Comparison of ENCODE assay signal across 16 cellular contexts in the genomic region with DNA sequence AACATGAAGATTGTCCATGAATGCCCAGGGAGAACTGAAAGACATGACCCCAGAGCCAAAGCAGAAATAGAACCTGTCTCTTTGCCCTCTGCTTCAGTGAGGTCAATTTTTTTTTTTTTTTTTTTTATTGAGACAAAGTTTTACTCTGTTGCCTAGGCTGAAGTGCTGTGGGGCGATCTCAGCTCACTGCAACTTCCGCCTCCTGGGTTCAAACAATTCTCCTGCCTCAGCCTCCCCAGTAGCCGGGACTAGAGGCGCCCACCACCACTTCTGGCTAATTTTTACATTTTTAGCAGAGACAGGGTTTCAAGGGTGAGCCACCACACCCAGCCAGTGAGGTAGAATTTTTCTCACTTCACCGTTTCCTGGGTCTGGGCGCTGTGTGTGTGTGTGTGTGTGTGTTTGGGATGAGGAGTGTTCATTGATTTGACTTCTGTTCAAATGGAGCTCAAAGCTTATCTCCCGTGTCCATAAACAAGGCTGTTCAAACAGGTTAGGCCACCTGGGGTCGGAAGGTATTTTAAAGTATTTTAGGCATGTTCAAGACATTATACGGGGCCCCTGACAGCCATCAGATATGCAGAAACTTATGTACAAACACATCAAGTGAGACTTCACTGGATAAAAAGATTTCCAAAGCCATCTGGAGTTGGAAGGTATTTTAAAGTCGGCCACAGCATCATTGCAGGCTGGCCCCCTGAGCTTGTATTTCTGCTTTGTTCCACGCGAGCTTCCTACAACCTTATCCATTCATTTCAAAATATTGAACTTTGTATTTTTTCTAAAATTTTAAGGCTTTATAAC.
DNase-seq lines count a peak whose midpoint lies in the region; ATAC-seq and TF ChIP-seq lines count a peak whose summit lies in the region.
"Had no signal": no experiment of that assay in that cellular context is flagged by ENCODE, and none has a peak within 500 bp of the region (broad histone marks: within the 10 kb centered on the region; RNA-seq: fewer than 3 reads in every experiment).

No MANE protein-coding gene starts in this region.

- no peak for TF ChIP-seq POLR2A in heart left ventricle (IDR thresholded peaks at IDR 0.05)

- H3K9me3 ChIP-seq in CD4-positive, CD25-positive, alpha-beta regulatory T cell (ENCODE audit: control insufficient read depth in 2 of 2, low read length in 2 of 2): no peaks in the 10 kb centered on the region
- H3K9me3 ChIP-seq in heart left ventricle: no peaks in the 10 kb centered on the region
- H3K9me3 ChIP-seq: left lung, thyroid gland had no signal

- H3K36me3 ChIP-seq in CD4-positive, CD25-positive, alpha-beta regulatory T cell (ENCODE audit: control insufficient read depth, insufficient read depth, low read length): no peaks in the 10 kb centered on the region
- H3K36me3 ChIP-seq in heart left ventricle: no peaks in the 10 kb centered on the region
- H3K36me3 ChIP-seq: left lung, thyroid gland had no signal

- peaks cover 0 to under 1% (median 0%) of the 10 kb centered on the region in 7 donors for H3K9me3 Mint-ChIP-seq in CD4-positive, CD25-positive, alpha-beta regulatory T cell
- no peaks in the 10 kb centered on the region for H3K9me3 Mint-ChIP-seq in activated T-helper 1 cell treated with anti-CD3 and anti-CD28 coated beads, Interleukin-12 subunit alpha, Interleukin-12 subunit beta, Interleukin-2, Interleukin-4 antibody, amounts not matched to agents 30 ng/mL and 10 ng/mL and 1 ng/mL, durations not matched to agents 14 hours and 24 hours and 36 hours

- no peaks in the 10 kb centered on the region for H3K27me3 ChIP-seq in CD4-positive, CD25-positive, alpha-beta regulatory T cell (ENCODE audit: control insufficient read depth, insufficient read depth, low read length)
- H3K27me3 ChIP-seq in heart left ventricle: no peaks in the 10 kb centered on the region
- H3K27me3 ChIP-seq: left lung, thyroid gland had no signal

- H3K4me1 ChIP-seq in CD4-positive, CD25-positive, alpha-beta regulatory T cell (ENCODE audit: control insufficient read depth, insufficient read depth, low read length, poor library complexity, severe bottlenecking): peaks cover 52% of the 10 kb centered on the region
- peaks cover 0 to 73% (median 0%) of the 10 kb centered on the region in 12 donors for H3K4me1 ChIP-seq in heart left ventricle
- H3K4me1 ChIP-seq: thyroid gland had no signal

- WGBS in heart left ventricle, 4 donors: 83 to 91% (median 88%) methylated on average over 12 of the region's 12 CpGs

- peak overlapping the region; percentile 85 to 99 (median 90) for H3K27ac Mint-ChIP-seq in CD4-positive, CD25-positive, alpha-beta regulatory T cell
- peak overlapping the region; percentile 72 for H3K27ac Mint-ChIP-seq in activated T-helper 1 cell treated with anti-CD3 and anti-CD28 coated beads, Interleukin-12 subunit alpha, Interleukin-12 subunit beta, Interleukin-2, Interleukin-4 antibody, amounts not matched to agents 30 ng/mL and 10 ng/mL and 1 ng/mL, durations not matched to agents 14 hours and 24 hours and 36 hours

- ATAC-seq in CD4-positive, CD25-positive, alpha-beta regulatory T cell (ENCODE audit: low read depth in 2 of 2): no peak
- ATAC-seq in heart left ventricle (no peak), GM21367 (IDR thresholded peaks at IDR 0.05; ENCODE audit: unreplicated experiment) (no peak)
- ATAC-seq: left lung had no signal

- peak in 1 of 3 donors; percentile 34 for DNase-seq in CD4-positive, CD25-positive, alpha-beta regulatory T cell
- peak; percentile 48 for DNase-seq in GM12865 (ENCODE audit: low read depth)
- no peak for DNase-seq in activated T-helper 1 cell treated with anti-CD3 and anti-CD28 coated beads, Interleukin-12 subunit alpha, Interleukin-12 subunit beta, Interleukin-2, Interleukin-4 antibody, amounts not matched to agents 30 ng/mL and 10 ng/mL and 1 ng/mL, durations not matched to agents 14 hours and 24 hours and 36 hours (ENCODE audit: low spot score)
- peak; percentile 57 for DNase-seq in mucosa of gallbladder (ENCODE audit: low spot score)
- no peak for DNase-seq in stimulated activated CD8-positive, alpha-beta memory T cell treated with anti-CD3 and anti-CD28 coated beads, Interleukin-4, amount 100 ng/mL, for 48 hours
- DNase-seq in heart left ventricle: no peak
- DNase-seq in kidney tubule cell (ENCODE audit: low spot score): no peak
- DNase-seq: COR-L47, glutamatergic neuron, left lung, NCI-H2029, SIG-M5, thyroid gland had no signal

- H3K4me3 ChIP-seq in CD4-positive, CD25-positive, alpha-beta regulatory T cell (ENCODE audit: low read depth, low read length): no peak overlapping the region
- H3K4me3 ChIP-seq in GM12865 (ENCODE audit: low read depth, low read length) (peak overlapping the region; percentile 9; the same call in 1 of the 2 replicates), heart left ventricle (no peak overlapping the region)
- H3K4me3 ChIP-seq: left lung, skin epidermis, thyroid gland had no signal

- peak overlapping the region; percentile 36 to 78 (median 55) for H3K4me3 Mint-ChIP-seq in CD4-positive, CD25-positive, alpha-beta regulatory T cell
- H3K4me3 Mint-ChIP-seq in activated T-helper 1 cell treated with anti-CD3 and anti-CD28 coated beads, Interleukin-12 subunit alpha, Interleukin-12 subunit beta, Interleukin-2, Interleukin-4 antibody, amounts not matched to agents 30 ng/mL and 10 ng/mL and 1 ng/mL, durations not matched to agents 14 hours and 24 hours and 36 hours: peak overlapping the region; percentile 55

- no peaks in the 10 kb centered on the region for H3K36me3 Mint-ChIP-seq in CD4-positive, CD25-positive, alpha-beta regulatory T cell
- peaks cover 4% of the 10 kb centered on the region for H3K36me3 Mint-ChIP-seq in activated T-helper 1 cell treated with anti-CD3 and anti-CD28 coated beads, Interleukin-12 subunit alpha, Interleukin-12 subunit beta, Interleukin-2, Interleukin-4 antibody, amounts not matched to agents 30 ng/mL and 10 ng/mL and 1 ng/mL, durations not matched to agents 14 hours and 24 hours and 36 hours (ENCODE audit: low read depth)

- no peak for TF ChIP-seq CTCF in GM12865 (IDR thresholded peaks at IDR 0.05; ENCODE audit: insufficient read depth, low read depth, low read length, missing control alignments)
- no peak for TF ChIP-seq CTCF in heart left ventricle (IDR thresholded peaks at IDR 0.05)

- intact Hi-C loops in activated T-helper 1 cell treated with anti-CD3 and anti-CD28 coated beads, Interleukin-12 subunit alpha, Interleukin-12 subunit beta, Interleukin-2, Interleukin-4 antibody, amounts not matched to agents 30 ng/mL and 10 ng/mL and 1 ng/mL, durations not matched to agents 14 hours and 24 hours and 36 hours (cut with micrococcal nuclease): loop anchor here (5.0 kb wide), 1 partner anchor 36 kb away; no protein-coding TSS in a partner anchor
- intact Hi-C loops in heart left ventricle (cut with DNase I): loop anchor here in 1 of 10 donors (10.0 kb wide), 1 partner anchor 63 kb away; no protein-coding TSS in a partner anchor

- peaks cover 23 to 77% (median 33%) of the 10 kb centered on the region in 4 donors for H3K4me1 Mint-ChIP-seq in CD4-positive, CD25-positive, alpha-beta regulatory T cell
- peaks cover 65% of the 10 kb centered on the region for H3K4me1 Mint-ChIP-seq in activated T-helper 1 cell treated with anti-CD3 and anti-CD28 coated beads, Interleukin-12 subunit alpha, Interleukin-12 subunit beta, Interleukin-2, Interleukin-4 antibody, amounts not matched to agents 30 ng/mL and 10 ng/mL and 1 ng/mL, durations not matched to agents 14 hours and 24 hours and 36 hours (ENCODE audit: low read depth)

- H3K27ac ChIP-seq in CD4-positive, CD25-positive, alpha-beta regulatory T cell (ENCODE audit: insufficient read depth, low read length, poor library complexity, severe bottlenecking): peak overlapping the region; percentile 29
- peak overlapping the region in 1 of 12 donors; percentile 91 for H3K27ac ChIP-seq in heart left ventricle
- H3K27ac ChIP-seq: KMS-11, thyroid gland had no signal

- peaks cover 21% of the 10 kb centered on the region for H3K27me3 Mint-ChIP-seq in CD4-positive, CD25-positive, alpha-beta regulatory T cell
- H3K27me3 Mint-ChIP-seq in activated T-helper 1 cell treated with anti-CD3 and anti-CD28 coated beads, Interleukin-12 subunit alpha, Interleukin-12 subunit beta, Interleukin-2, Interleukin-4 antibody, amounts not matched to agents 30 ng/mL and 10 ng/mL and 1 ng/mL, durations not matched to agents 14 hours and 24 hours and 36 hours (ENCODE audit: insufficient read depth): no peaks in the 10 kb centered on the region

Comparison
In these comparisons a context has a peak if more than half of its experiments do, and no peak if none do; other contexts are left out.
1. DNase-seq: peak in GM12865 (single experiment) and mucosa of gallbladder (single experiment); none in activated T-helper 1 cell treated with anti-CD3 and anti-CD28 coated beads, Interleukin-12 subunit alpha, Interleukin-12 subunit beta, Interleukin-2, Interleukin-4 antibody, amounts not matched to agents 30 ng/mL and 10 ng/mL and 1 ng/mL, durations not matched to agents 14 hours and 24 hours and 36 hours (single experiment), stimulated activated CD8-positive, alpha-beta memory T cell treated with anti-CD3 and anti-CD28 coated beads, Interleukin-4, amount 100 ng/mL, for 48 hours (single experiment), heart left ventricle (0 of 5) and kidney tubule cell (single experiment).